ENCODE assay signal across 33 cellular contexts in genomic region chr6:29674008-29674407, GRCh38. TPM values are rescaled to one million over a fixed set of nuclear protein-coding genes. Genes with fewer than 3 reads are reported as not detected.
"Had no signal": no experiment of that assay in that cellular context is flagged by ENCODE, and none has a peak within 500 bp of the region (broad histone marks: within the 10 kb centered on the region; RNA-seq: fewer than 3 reads in every experiment).

No MANE protein-coding gene starts in this region.

- H3K27me3 Mint-ChIP-seq: activated naive CD8-positive, alpha-beta T cell treated with anti-CD3 and anti-CD28 coated beads, Interleukin-2, amount 10 ng/mL, durations not matched to agents 7 days and 5 days had no signal

- H3K36me3 Mint-ChIP-seq: activated naive CD4-positive, alpha-beta T cell treated with anti-CD3 and anti-CD28 coated beads, Interleukin-2, amount 10 ng/mL, durations not matched to agents 7 days and 5 days; activated naive CD4-positive, alpha-beta T cell treated with anti-CD3 and anti-CD28 coated beads, Interleukin-2, amount 50 U/mL, for 24 hours; activated naive CD8-positive, alpha-beta T cell; brain; T-cell had no signal

- H3K4me3 ChIP-seq: ascending aorta had no signal

- ATAC-seq: activated CD8-positive, alpha-beta memory T cell treated with anti-CD3 and anti-CD28 coated beads, Interleukin-2, amount 10 ng/mL, durations not matched to agents 7 days and 5 days; activated CD8-positive, alpha-beta T cell treated with anti-CD3 and anti-CD28 coated beads, Interleukin-2, amount 10 ng/mL, durations not matched to agents 7 days and 5 days; activated naive CD8-positive, alpha-beta T cell treated with anti-CD3 and anti-CD28 coated beads, Interleukin-2, amount 50 U/mL, for 24 hours; T-cell had no signal

- H3K36me3 ChIP-seq: ascending aorta had no signal

- H3K4me1 ChIP-seq: ascending aorta had no signal

- H3K9me3 ChIP-seq: ascending aorta had no signal

- DNase-seq: activated B cell treated with CpG ODN at 0.5 μM for 24 hours; activated CD4-positive, alpha-beta memory T cell treated with anti-CD3 and anti-CD28 coated beads, Interleukin-2, amount 10 ng/mL, durations not matched to agents 7 days and 5 days; activated CD4-positive, alpha-beta T cell treated with anti-CD3 and anti-CD28 coated beads for 4 hours; activated CD4-positive, alpha-beta T cell treated with anti-CD3 and anti-CD28 coated beads, Interleukin-2, amount 10 ng/mL, durations not matched to agents 7 days and 5 days; activated CD4-positive, alpha-beta T cell treated with anti-CD3 and anti-CD28 coated beads, Interleukin-2, amount 50 U/mL, for 48 hours; activated CD4-positive, CD25-positive, alpha-beta regulatory T cell treated with anti-CD3 and anti-CD28 coated beads, Interleukin-2, amount 50 U/mL, for 72 hours; activated CD8-positive, alpha-beta memory T cell treated with anti-CD3 and anti-CD28 coated beads for 24 hours; activated CD8-positive, alpha-beta memory T cell treated with anti-CD3 and anti-CD28 coated beads, Interleukin-2, amount 10 ng/mL, durations not matched to agents 7 days and 5 days; activated CD8-positive, alpha-beta memory T cell treated with anti-CD3 and anti-CD28 coated beads, Interleukin-2, amount 50 U/mL, for 48 hours; activated CD8-positive, alpha-beta T cell treated with anti-CD3 and anti-CD28 coated beads, Interleukin-2, amount 10 ng/mL, durations not matched to agents 7 days and 5 days; activated effector memory CD4-positive, alpha-beta T cell treated with Interleukin-2 at 50 U/mL for 16 hours; activated gamma-delta T cell; activated naive CD4-positive, alpha-beta T cell treated with anti-CD3 and anti-CD28 coated beads, Interleukin-2, amount 10 ng/mL, durations not matched to agents 7 days and 5 days; activated naive CD4-positive, alpha-beta T cell treated with Interleukin-2 at 50 U/mL for 16 hours; activated naive CD8-positive, alpha-beta T cell treated with anti-CD3 and anti-CD28 coated beads, Interleukin-2, amount 10 ng/mL, durations not matched to agents 7 days and 5 days; activated naive CD8-positive, alpha-beta T cell treated with anti-CD3 and anti-CD28 coated beads, Interleukin-2, amount 50 U/mL, for 24 hours; activated T-cell treated with anti-CD3 and anti-CD28 coated beads, Interleukin-2, amount 50 U/mL, for 24 hours; activated T-cell treated with anti-CD3 and anti-CD28 coated beads, Interleukin-2, amount 50 U/mL, for 48 hours; central memory CD4-positive, alpha-beta T cell; cerebellar nuclear complex; T-cell; T-helper 9 cell had no signal

- H3K9me3 Mint-ChIP-seq: activated B cell treated with CpG ODN at 0.5 μM for 24 hours; activated CD4-positive, alpha-beta memory T cell treated with anti-CD3 and anti-CD28 coated beads, Interleukin-2, amount 10 ng/mL, durations not matched to agents 7 days and 5 days; activated CD4-positive, alpha-beta T cell treated with anti-CD3 and anti-CD28 coated beads, Interleukin-2, amount 10 ng/mL, durations not matched to agents 7 days and 5 days; activated naive CD4-positive, alpha-beta T cell treated with anti-CD3 and anti-CD28 coated beads, Interleukin-2, amount 10 ng/mL, durations not matched to agents 7 days and 5 days; activated naive CD4-positive, alpha-beta T cell treated with anti-CD3 and anti-CD28 coated beads, Interleukin-2, amount 50 U/mL, for 24 hours; activated naive CD8-positive, alpha-beta T cell treated with anti-CD3 and anti-CD28 coated beads, Interleukin-2, amount 10 ng/mL, durations not matched to agents 7 days and 5 days; activated naive CD8-positive, alpha-beta T cell treated with anti-CD3 and anti-CD28 coated beads, Interleukin-2, amount 50 U/mL, for 24 hours; activated T-cell treated with anti-CD3 and anti-CD28 coated beads, Interleukin-2, amount 50 U/mL, for 24 hours; activated T-helper 2 cell treated with anti-CD3 and anti-CD28 coated beads, Interferon-gamma antibody, Interleukin-2, Interleukin-4, amounts not matched to agents 10 μg/mL and 5 μg/mL and 100 μg/mL, durations not matched to agents 14 hours and 24 hours and 36 hours; T-cell had no signal

- H3K27ac ChIP-seq: ascending aorta, VCaP had no signal

- H3K27ac Mint-ChIP-seq: activated B cell treated with CpG ODN at 0.5 μM for 24 hours; activated CD4-positive, alpha-beta memory T cell treated with anti-CD3 and anti-CD28 coated beads, Interleukin-2, amount 10 ng/mL, durations not matched to agents 7 days and 5 days; activated CD4-positive, alpha-beta T cell treated with anti-CD3 and anti-CD28 coated beads, Interleukin-2, amount 10 ng/mL, durations not matched to agents 7 days and 5 days; activated CD8-positive, alpha-beta memory T cell treated with anti-CD3 and anti-CD28 coated beads, Interleukin-2, amount 10 ng/mL, durations not matched to agents 7 days and 5 days; activated CD8-positive, alpha-beta T cell treated with anti-CD3 and anti-CD28 coated beads, Interleukin-2, amount 10 ng/mL, durations not matched to agents 7 days and 5 days; activated naive CD4-positive, alpha-beta T cell treated with anti-CD3 and anti-CD28 coated beads, Interleukin-2, amount 10 ng/mL, durations not matched to agents 7 days and 5 days; activated naive CD4-positive, alpha-beta T cell treated with anti-CD3 and anti-CD28 coated beads, Interleukin-2, amount 50 U/mL, for 24 hours; activated naive CD8-positive, alpha-beta T cell; activated naive CD8-positive, alpha-beta T cell treated with anti-CD3 and anti-CD28 coated beads, Interleukin-2, amount 10 ng/mL, durations not matched to agents 7 days and 5 days; activated naive CD8-positive, alpha-beta T cell treated with anti-CD3 and anti-CD28 coated beads, Interleukin-2, amount 50 U/mL, for 24 hours; activated T-cell treated with anti-CD3 and anti-CD28 coated beads, Interleukin-2, amount 50 U/mL, for 24 hours; activated T-helper 2 cell treated with anti-CD3 and anti-CD28 coated beads, Interferon-gamma antibody, Interleukin-2, Interleukin-4, amounts not matched to agents 10 μg/mL and 5 μg/mL and 100 μg/mL, durations not matched to agents 14 hours and 24 hours and 36 hours; brain; T-cell had no signal

- H3K27me3 ChIP-seq: ascending aorta had no signal

- H3K4me1 Mint-ChIP-seq: activated naive CD8-positive, alpha-beta T cell treated with anti-CD3 and anti-CD28 coated beads, Interleukin-2, amount 50 U/mL, for 24 hours; brain had no signal

- H3K4me3 Mint-ChIP-seq: activated B cell treated with CpG ODN at 0.5 μM for 24 hours; activated CD4-positive, alpha-beta memory T cell treated with anti-CD3 and anti-CD28 coated beads, Interleukin-2, amount 10 ng/mL, durations not matched to agents 7 days and 5 days; activated CD4-positive, alpha-beta T cell treated with anti-CD3 and anti-CD28 coated beads, Interleukin-2, amount 10 ng/mL, durations not matched to agents 7 days and 5 days; activated CD8-positive, alpha-beta memory T cell treated with anti-CD3 and anti-CD28 coated beads, Interleukin-2, amount 10 ng/mL, durations not matched to agents 7 days and 5 days; activated CD8-positive, alpha-beta T cell treated with anti-CD3 and anti-CD28 coated beads, Interleukin-2, amount 10 ng/mL, durations not matched to agents 7 days and 5 days; activated naive CD4-positive, alpha-beta T cell treated with anti-CD3 and anti-CD28 coated beads, Interleukin-2, amount 10 ng/mL, durations not matched to agents 7 days and 5 days; activated naive CD4-positive, alpha-beta T cell treated with anti-CD3 and anti-CD28 coated beads, Interleukin-2, amount 50 U/mL, for 24 hours; activated naive CD8-positive, alpha-beta T cell; activated naive CD8-positive, alpha-beta T cell treated with anti-CD3 and anti-CD28 coated beads, Interleukin-2, amount 10 ng/mL, durations not matched to agents 7 days and 5 days; activated naive CD8-positive, alpha-beta T cell treated with anti-CD3 and anti-CD28 coated beads, Interleukin-2, amount 50 U/mL, for 24 hours; activated T-cell treated with anti-CD3 and anti-CD28 coated beads, Interleukin-2, amount 50 U/mL, for 24 hours; brain; T-cell had no signal

RNA-seq across cellular contexts. Expression of gene ZFP57, which starts 6.9 kb away (rescaled TPM):
- total RNA-seq: activated CD4-positive, alpha-beta memory T cell treated with anti-CD3 and anti-CD28 coated beads, Interleukin-2, amount 10 ng/mL, durations not matched to agents 7 days and 5 days; activated CD4-positive, alpha-beta T cell treated with anti-CD3 and anti-CD28 coated beads, Interleukin-2, amount 10 ng/mL, durations not matched to agents 7 days and 5 days; activated CD8-positive, alpha-beta T cell treated with anti-CD3 and anti-CD28 coated beads, Interleukin-2, amount 10 ng/mL, durations not matched to agents 7 days and 5 days; ascending aorta; cardiac septum; chondrocyte had no signal

RNA-seq across cellular contexts. Expression of gene MOG, which starts 17.1 kb away (rescaled TPM):
- total RNA-seq: activated B cell treated with CpG ODN at 0.5 μM for 24 hours; activated CD4-positive, alpha-beta memory T cell treated with anti-CD3 and anti-CD28 coated beads, Interleukin-2, amount 10 ng/mL, durations not matched to agents 7 days and 5 days; activated CD4-positive, alpha-beta T cell treated with anti-CD3 and anti-CD28 coated beads, Interleukin-2, amount 10 ng/mL, durations not matched to agents 7 days and 5 days; activated CD8-positive, alpha-beta memory T cell treated with anti-CD3 and anti-CD28 coated beads, Interleukin-2, amount 10 ng/mL, durations not matched to agents 7 days and 5 days; activated CD8-positive, alpha-beta T cell treated with anti-CD3 and anti-CD28 coated beads, Interleukin-2, amount 10 ng/mL, durations not matched to agents 7 days and 5 days; activated naive CD8-positive, alpha-beta T cell treated with anti-CD3 and anti-CD28 coated beads, Interleukin-2, amount 10 ng/mL, durations not matched to agents 7 days and 5 days; activated T-helper 2 cell treated with anti-CD3 and anti-CD28 coated beads, Interferon-gamma antibody, Interleukin-2, Interleukin-4, amounts not matched to agents 10 μg/mL and 5 μg/mL and 100 μg/mL, durations not matched to agents 14 hours and 24 hours and 36 hours; ascending aorta; T-cell; T-helper 1 cell treated with Interleukin-12 subunit alpha and Interleukin-12 subunit beta and Interleukin-4 antibody, amounts not matched to agents 30 ng/mL and 1 ng/mL, for 36 hours; T-helper 2 cell treated with Interferon-gamma antibody and Interleukin-4, amounts not matched to agents 100 ng/mL and 5 ng/mL, for 36 hours had no signal
- polyA plus RNA-seq: adipose tissue had no signal
